1 cellular context compared by ENCODE assay signal in genomic region chr12:13841-14240, GRCh38. TPM values are rescaled to one million over a fixed set of nuclear protein-coding genes. Genes with fewer than 3 reads are reported as not detected.
"Had no signal": no experiment of that assay in that cellular context is flagged by ENCODE, and none has a peak within 500 bp of the region (broad histone marks: within the 10 kb centered on the region; RNA-seq: fewer than 3 reads in every experiment).

No MANE protein-coding gene starts in this region.

RNA-seq across cellular contexts. Expression of gene IQSEC3, which starts 52.7 kb away (rescaled TPM):
- total RNA-seq: SJSA1 had no signal
